1 cellular context compared by ENCODE assay signal in the genomic region with DNA sequence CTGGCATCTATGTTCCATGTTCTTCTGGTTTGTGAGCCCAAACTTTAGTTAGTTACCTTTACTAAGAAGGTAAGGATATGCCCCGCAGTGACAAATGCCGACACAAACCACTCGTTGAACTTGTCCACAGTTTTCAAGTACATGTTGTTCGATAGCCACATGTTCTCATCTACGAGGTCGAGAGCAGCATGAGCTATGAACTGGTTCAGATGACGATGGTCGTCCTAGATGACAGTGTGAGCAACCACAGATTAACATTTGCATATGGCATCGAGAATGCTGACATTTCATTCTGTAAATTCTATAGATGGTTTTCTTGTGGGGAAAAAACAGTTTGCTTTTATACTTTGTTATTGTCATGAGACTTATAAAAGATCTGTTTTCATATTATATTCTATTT.
TF ChIP-seq lines count a peak whose summit lies in the region.

No MANE protein-coding gene starts in this region.

TF ChIP-seq in A549, 52 proteins besides CTCF, POLR2A, EP300 and RAD21:
- no peak for TF ChIP-seq SMC3 (IDR thresholded peaks at IDR 0.05)
- no peak for TF ChIP-seq CHD2 (IDR thresholded peaks at IDR 0.05; ENCODE audit: low read length, partially characterized antibody)
- TF ChIP-seq ESRRA (IDR thresholded peaks at IDR 0.05; ENCODE audit: borderline replicate concordance, low read length) = no peak
- no peak for TF ChIP-seq CEBPB (IDR thresholded peaks at IDR 0.05)
- no peak for TF ChIP-seq JUNB (IDR thresholded peaks at IDR 0.05)
- no peak for TF ChIP-seq ZFP36 (IDR thresholded peaks at IDR 0.05; ENCODE audit: borderline replicate concordance, partially characterized antibody)
- no peak for TF ChIP-seq KDM5A (IDR thresholded peaks at IDR 0.05)
- no peak for TF ChIP-seq SREBF2 (IDR thresholded peaks at IDR 0.05)
- no peak for TF ChIP-seq RNF2 (IDR thresholded peaks at IDR 0.05; ENCODE audit: borderline replicate concordance, low read depth)
- no peak for TF ChIP-seq NR3C1 (IDR thresholded peaks at IDR 0.05)
- no peak for TF ChIP-seq GATA3 (IDR thresholded peaks at IDR 0.05; ENCODE audit: borderline replicate concordance)
- no peak for TF ChIP-seq RCOR1 (IDR thresholded peaks at IDR 0.05; ENCODE audit: low read depth, low read length)
- TF ChIP-seq, protein P1, sequence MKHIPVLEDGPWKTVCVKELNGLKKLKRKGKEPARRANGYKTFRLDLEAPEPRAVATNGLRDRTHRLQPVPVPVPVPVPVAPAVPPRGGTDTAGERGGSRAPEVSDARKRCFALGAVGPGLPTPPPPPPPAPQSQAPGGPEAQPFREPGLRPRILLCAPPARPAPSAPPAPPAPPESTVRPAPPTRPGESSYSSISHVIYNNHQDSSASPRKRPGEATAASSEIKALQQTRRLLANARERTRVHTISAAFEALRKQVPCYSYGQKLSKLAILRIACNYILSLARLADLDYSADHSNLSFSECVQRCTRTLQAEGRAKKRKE (CRISPR knock-in tag; IDR thresholded peaks at IDR 0.05; ENCODE audit: low read depth) = no peak
- TF ChIP-seq, protein P2, sequence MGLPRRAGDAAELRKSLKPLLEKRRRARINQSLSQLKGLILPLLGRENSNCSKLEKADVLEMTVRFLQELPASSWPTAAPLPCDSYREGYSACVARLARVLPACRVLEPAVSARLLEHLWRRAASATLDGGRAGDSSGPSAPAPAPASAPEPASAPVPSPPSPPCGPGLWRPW (IDR thresholded peaks at IDR 0.05) = no peak
- TF ChIP-seq FOSL2 (IDR thresholded peaks at IDR 0.05) = no peak
- no peak for TF ChIP-seq FOSL2 (CRISPR knock-in tag; IDR thresholded peaks at IDR 0.05)
